ENCODE assay signal across 8 cellular contexts in genomic region chr1:44805311-44806024, GRCh38. TPM values are rescaled to one million over a fixed set of nuclear protein-coding genes. Genes with fewer than 3 reads are reported as not detected.
DNase-seq lines count a peak whose midpoint lies in the region; ATAC-seq and TF ChIP-seq lines count a peak whose summit lies in the region.
"Had no signal": no experiment of that assay in that cellular context is flagged by ENCODE, and none has a peak within 500 bp of the region (broad histone marks: within the 10 kb centered on the region; RNA-seq: fewer than 3 reads in every experiment).

No MANE protein-coding gene starts in this region.

- peak; percentile 46 for DNase-seq in activated T-cell treated with anti-CD3 and anti-CD28 coated beads, Interleukin-2, amount 50 U/mL, for 1 hour
- DNase-seq in activated T-cell treated with anti-CD3 and anti-CD28 coated beads for 4 hours = no peak
- no peak for DNase-seq in foreskin keratinocyte
- no peak for DNase-seq in tibial nerve (ENCODE audit: low spot score in 2 of 2)
- no peak for DNase-seq in stimulated activated CD4-positive, alpha-beta T cell treated with anti-CD3 and anti-CD28 coated beads, Interleukin-4, amount 100 ng/mL, for 4 hours
- DNase-seq in retina = no peak

- no peak overlapping the region for H3K27ac ChIP-seq in foreskin keratinocyte
- H3K27ac ChIP-seq in tibial nerve = peak overlapping the region in 3 of 4 donors; percentile 100

- WGBS in tibial nerve, 2 donors = 91 to 94% methylated on average over 19 to 20 of the region's 20 CpGs

- H3K4me3 ChIP-seq in tibial nerve = no peak overlapping the region

- no peaks in the 10 kb centered on the region for H3K27me3 ChIP-seq in foreskin keratinocyte
- no peaks in the 10 kb centered on the region for H3K27me3 ChIP-seq in tibial nerve

- TF ChIP-seq CTCF in foreskin keratinocyte (conservative IDR thresholded peaks at IDR 0.05) (peak; percentile 20), tibial nerve (IDR thresholded peaks at IDR 0.05) (no peak)

- peaks cover 18% of the 10 kb centered on the region for H3K4me1 ChIP-seq in foreskin keratinocyte
- H3K4me1 ChIP-seq in tibial nerve = peaks cover 0 to 89% (median 62%) of the 10 kb centered on the region in 4 donors

- peaks cover 0 to 45% (median 6%) of the 10 kb centered on the region in 3 donors for H3K36me3 ChIP-seq in tibial nerve

- TF ChIP-seq EP300 in tibial nerve (IDR thresholded peaks at IDR 0.05) = no peak

- TF ChIP-seq POLR2A in tibial nerve (IDR thresholded peaks at IDR 0.05) = no peak

- no peaks in the 10 kb centered on the region for H3K9me3 ChIP-seq in tibial nerve

- no peak for ATAC-seq in foreskin keratinocyte
- ATAC-seq: left colon had no signal

RNA-seq across cellular contexts. Expression of gene DYNLT4, which starts 1.7 kb away (rescaled TPM):
- not detected in 2 replicates for total RNA-seq in foreskin keratinocyte
- polyA plus RNA-seq in foreskin keratinocyte = 0.09 TPM in 1 of 2 replicates, not detected in the other
- 1 to 10 TPM in 2 of 4 donors, not detected in 2; 2.5 to 3.3 TPM for total RNA-seq in tibial nerve
- total RNA-seq: HT1080 had no signal

RNA-seq across cellular contexts. Expression of gene BTBD19, which starts 2.9 kb away (rescaled TPM):
- 1.6 and 1.9 TPM in 2 replicates for total RNA-seq in foreskin keratinocyte
- polyA plus RNA-seq in foreskin keratinocyte = 1.4 and 1.6 TPM in 2 replicates
- 10 to 100 TPM; 14.9 to 50.0 (median 25.5) TPM for total RNA-seq in tibial nerve

RNA-seq across cellular contexts. Expression of gene PLK3, which starts 5.3 kb away (rescaled TPM):
- 34.2 and 35.6 TPM in 2 replicates for total RNA-seq in foreskin keratinocyte
- polyA plus RNA-seq in foreskin keratinocyte = 39.3 and 39.9 TPM in 2 replicates
- total RNA-seq in tibial nerve = 10 to 100 TPM; 10.6 to 29.3 (median 26.3) TPM

RNA-seq across cellular contexts. Expression of gene BEST4, which starts 17.5 kb away (rescaled TPM):
- total RNA-seq in foreskin keratinocyte (0.14 TPM in 1 of 2 replicates, not detected in the other), tibial nerve (under 1 TPM in 2 of 4 donors, not detected in 2; 0.21 to 0.98 TPM)
- 0.07 and 0.08 TPM in 2 replicates for polyA plus RNA-seq in foreskin keratinocyte
- total RNA-seq: HT1080 had no signal

RNA-seq across cellular contexts. Expression of gene RPS8, which starts 30.1 kb away (rescaled TPM):
- 2,270 and 2,325 TPM in 2 replicates for total RNA-seq in foreskin keratinocyte
- 2,862 and 2,900 TPM in 2 replicates for polyA plus RNA-seq in foreskin keratinocyte
- 1,000 to 10,000 TPM; 2,048 to 2,345 (median 2,235) TPM for total RNA-seq in tibial nerve
